ENCODE assay signal across 1 cellular context in the genomic region with DNA sequence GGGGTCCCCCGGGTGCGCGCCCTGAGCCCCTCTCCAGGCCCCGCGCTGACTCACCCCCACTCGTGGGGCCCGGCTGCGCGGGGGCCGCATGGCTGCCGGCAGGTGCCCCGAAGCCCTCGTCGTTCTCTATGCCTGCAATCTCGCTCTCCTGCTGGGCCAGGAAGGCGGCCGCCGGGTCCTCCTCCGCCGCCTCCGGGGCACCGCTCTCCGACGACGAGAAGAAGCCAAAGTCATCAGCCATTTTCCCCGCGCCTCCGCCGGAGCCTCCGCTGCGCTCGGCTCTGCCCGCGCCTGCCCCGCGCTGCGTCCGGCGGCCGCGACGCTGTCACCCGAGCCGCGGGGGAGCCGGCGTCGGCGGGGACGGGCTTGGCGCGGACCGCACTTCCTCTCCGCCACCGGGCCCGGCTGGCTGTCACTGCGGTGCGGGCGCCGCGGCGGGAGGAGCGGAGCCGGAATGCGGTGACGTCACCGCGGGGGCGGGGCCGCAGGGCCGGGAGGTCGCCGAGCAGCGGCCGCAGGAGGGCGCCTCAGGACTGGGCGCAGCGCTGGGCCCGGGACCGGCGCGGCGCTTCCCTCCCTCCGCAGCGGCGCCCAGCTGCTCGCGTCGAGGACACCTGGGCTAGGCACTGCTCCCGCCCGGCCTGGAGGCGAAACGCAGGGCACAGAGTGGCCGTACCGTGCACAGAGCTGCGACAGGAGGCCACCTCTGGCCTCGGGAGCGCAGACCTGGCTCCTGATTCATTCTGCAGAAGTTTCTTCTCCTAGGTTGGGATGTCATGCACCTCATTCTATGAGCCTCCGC.
A peak's percentile ranks its signal among the peaks of the same experiment; 100 is the strongest.
TF ChIP-seq lines count a peak whose summit lies in the region.

A gene with protein sequence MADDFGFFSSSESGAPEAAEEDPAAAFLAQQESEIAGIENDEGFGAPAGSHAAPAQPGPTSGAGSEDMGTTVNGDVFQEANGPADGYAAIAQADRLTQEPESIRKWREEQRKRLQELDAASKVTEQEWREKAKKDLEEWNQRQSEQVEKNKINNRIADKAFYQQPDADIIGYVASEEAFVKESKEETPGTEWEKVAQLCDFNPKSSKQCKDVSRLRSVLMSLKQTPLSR (minus strand): TSS at position 417 of the 802 bp plus-strand sequence. CDS start 176 bp downstream, at position 241.

TF ChIP-seq in HepG2, 621 proteins besides CTCF, POLR2A, EP300 and RAD21 (continued from another document and continues in another):
- peak; percentile 72 for TF ChIP-seq ZNF792 (CRISPR knock-in tag; IDR thresholded peaks at IDR 0.05)
- TF ChIP-seq AGO1 (IDR thresholded peaks at IDR 0.05; ENCODE audit: low read depth, low read length, poor library complexity, severe bottlenecking), result no peak
- TF ChIP-seq, protein P1, sequence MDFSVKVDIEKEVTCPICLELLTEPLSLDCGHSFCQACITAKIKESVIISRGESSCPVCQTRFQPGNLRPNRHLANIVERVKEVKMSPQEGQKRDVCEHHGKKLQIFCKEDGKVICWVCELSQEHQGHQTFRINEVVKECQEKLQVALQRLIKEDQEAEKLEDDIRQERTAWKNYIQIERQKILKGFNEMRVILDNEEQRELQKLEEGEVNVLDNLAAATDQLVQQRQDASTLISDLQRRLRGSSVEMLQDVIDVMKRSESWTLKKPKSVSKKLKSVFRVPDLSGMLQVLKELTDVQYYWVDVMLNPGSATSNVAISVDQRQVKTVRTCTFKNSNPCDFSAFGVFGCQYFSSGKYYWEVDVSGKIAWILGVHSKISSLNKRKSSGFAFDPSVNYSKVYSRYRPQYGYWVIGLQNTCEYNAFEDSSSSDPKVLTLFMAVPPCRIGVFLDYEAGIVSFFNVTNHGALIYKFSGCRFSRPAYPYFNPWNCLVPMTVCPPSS (IDR thresholded peaks at IDR 0.05), result no peak
- TF ChIP-seq, protein P2, sequence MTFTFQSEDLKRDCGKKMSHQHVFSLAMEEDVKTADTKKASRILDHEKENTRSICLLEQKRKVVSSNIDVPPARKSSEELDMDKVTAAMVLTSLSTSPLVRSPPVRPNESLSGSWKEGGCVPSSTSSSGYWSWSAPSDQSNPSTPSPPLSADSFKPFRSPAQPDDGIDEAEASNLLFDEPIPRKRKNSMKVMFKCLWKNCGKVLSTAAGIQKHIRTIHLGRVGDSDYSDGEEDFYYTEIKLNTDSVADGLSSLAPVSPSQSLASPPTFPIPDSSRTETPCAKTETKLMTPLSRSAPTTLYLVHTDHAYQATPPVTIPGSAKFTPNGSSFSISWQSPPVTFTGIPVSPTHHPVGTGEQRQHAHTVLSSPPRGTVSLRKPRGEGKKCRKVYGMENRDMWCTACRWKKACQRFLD (CRISPR knock-in tag; IDR thresholded peaks at IDR 0.05; ENCODE audit: borderline replicate concordance), result no peak
- TF ChIP-seq KDM5B (CRISPR knock-in tag; IDR thresholded peaks at IDR 0.05; ENCODE audit: borderline replicate concordance), result peak; percentile 70
- TF ChIP-seq SCMH1 (CRISPR knock-in tag; IDR thresholded peaks at IDR 0.05; ENCODE audit: borderline replicate concordance), result no peak
- TF ChIP-seq FIP1L1 (IDR thresholded peaks at IDR 0.05; ENCODE audit: borderline replicate concordance, insufficient read depth, low read depth, low read length), result no peak
- no peak for TF ChIP-seq SYNCRIP (IDR thresholded peaks at IDR 0.05; ENCODE audit: insufficient read depth, low read depth, low read length)
- no peak for TF ChIP-seq ZNF256 (CRISPR knock-in tag; conservative IDR thresholded peaks at IDR 0.05)
- TF ChIP-seq, protein P3, sequence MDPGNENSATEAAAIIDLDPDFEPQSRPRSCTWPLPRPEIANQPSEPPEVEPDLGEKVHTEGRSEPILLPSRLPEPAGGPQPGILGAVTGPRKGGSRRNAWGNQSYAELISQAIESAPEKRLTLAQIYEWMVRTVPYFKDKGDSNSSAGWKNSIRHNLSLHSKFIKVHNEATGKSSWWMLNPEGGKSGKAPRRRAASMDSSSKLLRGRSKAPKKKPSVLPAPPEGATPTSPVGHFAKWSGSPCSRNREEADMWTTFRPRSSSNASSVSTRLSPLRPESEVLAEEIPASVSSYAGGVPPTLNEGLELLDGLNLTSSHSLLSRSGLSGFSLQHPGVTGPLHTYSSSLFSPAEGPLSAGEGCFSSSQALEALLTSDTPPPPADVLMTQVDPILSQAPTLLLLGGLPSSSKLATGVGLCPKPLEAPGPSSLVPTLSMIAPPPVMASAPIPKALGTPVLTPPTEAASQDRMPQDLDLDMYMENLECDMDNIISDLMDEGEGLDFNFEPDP (CRISPR knock-in tag; conservative IDR thresholded peaks at IDR 0.05), result no peak
- TF ChIP-seq FOXA1 (IDR thresholded peaks at IDR 0.05), result no peak
- peak; percentile 28; the same call in 1 of the 2 replicates for TF ChIP-seq FOXA1 (CRISPR knock-in tag; IDR thresholded peaks at IDR 0.05)
- TF ChIP-seq HOXA3 (CRISPR knock-in tag; IDR thresholded peaks at IDR 0.05), result peak; percentile 94
- no peak for TF ChIP-seq ZNF234 (CRISPR knock-in tag; conservative IDR thresholded peaks at IDR 0.05)
- TF ChIP-seq, protein P4, sequence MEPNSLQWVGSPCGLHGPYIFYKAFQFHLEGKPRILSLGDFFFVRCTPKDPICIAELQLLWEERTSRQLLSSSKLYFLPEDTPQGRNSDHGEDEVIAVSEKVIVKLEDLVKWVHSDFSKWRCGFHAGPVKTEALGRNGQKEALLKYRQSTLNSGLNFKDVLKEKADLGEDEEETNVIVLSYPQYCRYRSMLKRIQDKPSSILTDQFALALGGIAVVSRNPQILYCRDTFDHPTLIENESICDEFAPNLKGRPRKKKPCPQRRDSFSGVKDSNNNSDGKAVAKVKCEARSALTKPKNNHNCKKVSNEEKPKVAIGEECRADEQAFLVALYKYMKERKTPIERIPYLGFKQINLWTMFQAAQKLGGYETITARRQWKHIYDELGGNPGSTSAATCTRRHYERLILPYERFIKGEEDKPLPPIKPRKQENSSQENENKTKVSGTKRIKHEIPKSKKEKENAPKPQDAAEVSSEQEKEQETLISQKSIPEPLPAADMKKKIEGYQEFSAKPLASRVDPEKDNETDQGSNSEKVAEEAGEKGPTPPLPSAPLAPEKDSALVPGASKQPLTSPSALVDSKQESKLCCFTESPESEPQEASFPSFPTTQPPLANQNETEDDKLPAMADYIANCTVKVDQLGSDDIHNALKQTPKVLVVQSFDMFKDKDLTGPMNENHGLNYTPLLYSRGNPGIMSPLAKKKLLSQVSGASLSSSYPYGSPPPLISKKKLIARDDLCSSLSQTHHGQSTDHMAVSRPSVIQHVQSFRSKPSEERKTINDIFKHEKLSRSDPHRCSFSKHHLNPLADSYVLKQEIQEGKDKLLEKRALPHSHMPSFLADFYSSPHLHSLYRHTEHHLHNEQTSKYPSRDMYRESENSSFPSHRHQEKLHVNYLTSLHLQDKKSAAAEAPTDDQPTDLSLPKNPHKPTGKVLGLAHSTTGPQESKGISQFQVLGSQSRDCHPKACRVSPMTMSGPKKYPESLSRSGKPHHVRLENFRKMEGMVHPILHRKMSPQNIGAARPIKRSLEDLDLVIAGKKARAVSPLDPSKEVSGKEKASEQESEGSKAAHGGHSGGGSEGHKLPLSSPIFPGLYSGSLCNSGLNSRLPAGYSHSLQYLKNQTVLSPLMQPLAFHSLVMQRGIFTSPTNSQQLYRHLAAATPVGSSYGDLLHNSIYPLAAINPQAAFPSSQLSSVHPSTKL (CRISPR knock-in tag; IDR thresholded peaks at IDR 0.05), result no peak
- TF ChIP-seq KDM2A (CRISPR knock-in tag; IDR thresholded peaks at IDR 0.05; ENCODE audit: borderline replicate concordance, low read depth), result peak; percentile 85
- no peak for TF ChIP-seq ZNF317 (CRISPR knock-in tag; IDR thresholded peaks at IDR 0.05)
- TF ChIP-seq, protein P5, sequence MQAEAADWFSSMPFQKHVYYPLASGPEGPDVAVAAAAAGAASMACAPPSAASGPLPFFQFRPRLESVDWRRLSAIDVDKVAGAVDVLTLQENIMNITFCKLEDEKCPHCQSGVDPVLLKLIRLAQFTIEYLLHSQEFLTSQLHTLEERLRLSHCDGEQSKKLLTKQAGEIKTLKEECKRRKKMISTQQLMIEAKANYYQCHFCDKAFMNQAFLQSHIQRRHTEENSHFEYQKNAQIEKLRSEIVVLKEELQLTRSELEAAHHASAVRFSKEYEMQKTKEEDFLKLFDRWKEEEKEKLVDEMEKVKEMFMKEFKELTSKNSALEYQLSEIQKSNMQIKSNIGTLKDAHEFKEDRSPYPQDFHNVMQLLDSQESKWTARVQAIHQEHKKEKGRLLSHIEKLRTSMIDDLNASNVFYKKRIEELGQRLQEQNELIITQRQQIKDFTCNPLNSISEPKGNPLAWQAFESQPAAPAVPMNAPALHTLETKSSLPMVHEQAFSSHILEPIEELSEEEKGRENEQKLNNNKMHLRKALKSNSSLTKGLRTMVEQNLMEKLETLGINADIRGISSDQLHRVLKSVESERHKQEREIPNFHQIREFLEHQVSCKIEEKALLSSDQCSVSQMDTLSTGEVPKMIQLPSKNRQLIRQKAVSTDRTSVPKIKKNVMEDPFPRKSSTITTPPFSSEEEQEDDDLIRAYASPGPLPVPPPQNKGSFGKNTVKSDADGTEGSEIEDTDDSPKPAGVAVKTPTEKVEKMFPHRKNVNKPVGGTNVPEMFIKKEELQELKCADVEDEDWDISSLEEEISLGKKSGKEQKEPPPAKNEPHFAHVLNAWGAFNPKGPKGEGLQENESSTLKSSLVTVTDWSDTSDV (CRISPR knock-in tag; IDR thresholded peaks at IDR 0.05), result no peak; the same call in 1 of the 2 replicates
- TF ChIP-seq ZBTB7A (CRISPR knock-in tag; IDR thresholded peaks at IDR 0.05), result peak; percentile 80; the same call in 1 of the 2 replicates
- TF ChIP-seq, protein P6, sequence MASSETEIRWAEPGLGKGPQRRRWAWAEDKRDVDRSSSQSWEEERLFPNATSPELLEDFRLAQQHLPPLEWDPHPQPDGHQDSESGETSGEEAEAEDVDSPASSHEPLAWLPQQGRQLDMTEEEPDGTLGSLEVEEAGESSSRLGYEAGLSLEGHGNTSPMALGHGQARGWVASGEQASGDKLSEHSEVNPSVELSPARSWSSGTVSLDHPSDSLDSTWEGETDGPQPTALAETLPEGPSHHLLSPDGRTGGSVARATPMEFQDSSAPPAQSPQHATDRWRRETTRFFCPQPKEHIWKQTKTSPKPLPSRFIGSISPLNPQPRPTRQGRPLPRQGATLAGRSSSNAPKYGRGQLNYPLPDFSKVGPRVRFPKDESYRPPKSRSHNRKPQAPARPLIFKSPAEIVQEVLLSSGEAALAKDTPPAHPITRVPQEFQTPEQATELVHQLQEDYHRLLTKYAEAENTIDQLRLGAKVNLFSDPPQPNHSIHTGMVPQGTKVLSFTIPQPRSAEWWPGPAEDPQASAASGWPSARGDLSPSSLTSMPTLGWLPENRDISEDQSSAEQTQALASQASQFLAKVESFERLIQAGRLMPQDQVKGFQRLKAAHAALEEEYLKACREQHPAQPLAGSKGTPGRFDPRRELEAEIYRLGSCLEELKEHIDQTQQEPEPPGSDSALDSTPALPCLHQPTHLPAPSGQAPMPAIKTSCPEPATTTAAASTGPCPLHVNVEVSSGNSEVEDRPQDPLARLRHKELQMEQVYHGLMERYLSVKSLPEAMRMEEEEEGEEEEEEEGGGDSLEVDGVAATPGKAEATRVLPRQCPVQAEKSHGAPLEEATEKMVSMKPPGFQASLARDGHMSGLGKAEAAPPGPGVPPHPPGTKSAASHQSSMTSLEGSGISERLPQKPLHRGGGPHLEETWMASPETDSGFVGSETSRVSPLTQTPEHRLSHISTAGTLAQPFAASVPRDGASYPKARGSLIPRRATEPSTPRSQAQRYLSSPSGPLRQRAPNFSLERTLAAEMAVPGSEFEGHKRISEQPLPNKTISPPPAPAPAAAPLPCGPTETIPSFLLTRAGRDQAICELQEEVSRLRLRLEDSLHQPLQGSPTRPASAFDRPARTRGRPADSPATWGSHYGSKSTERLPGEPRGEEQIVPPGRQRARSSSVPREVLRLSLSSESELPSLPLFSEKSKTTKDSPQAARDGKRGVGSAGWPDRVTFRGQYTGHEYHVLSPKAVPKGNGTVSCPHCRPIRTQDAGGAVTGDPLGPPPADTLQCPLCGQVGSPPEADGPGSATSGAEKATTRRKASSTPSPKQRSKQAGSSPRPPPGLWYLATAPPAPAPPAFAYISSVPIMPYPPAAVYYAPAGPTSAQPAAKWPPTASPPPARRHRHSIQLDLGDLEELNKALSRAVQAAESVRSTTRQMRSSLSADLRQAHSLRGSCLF (CRISPR knock-in tag; IDR thresholded peaks at IDR 0.05; ENCODE audit: borderline replicate concordance), result no peak
- peak; percentile 82 for TF ChIP-seq ERF (CRISPR knock-in tag; IDR thresholded peaks at IDR 0.05)
- TF ChIP-seq DMAP1 (CRISPR knock-in tag; IDR thresholded peaks at IDR 0.05), result no peak
- TF ChIP-seq TOPORS (CRISPR knock-in tag; IDR thresholded peaks at IDR 0.05), result peak; percentile 64; the same call in 1 of the 2 replicates
- TF ChIP-seq FOSL2 (CRISPR knock-in tag; IDR thresholded peaks at IDR 0.05), result peak; percentile 58; the same call in 1 of the 2 replicates
- 0 out of 2 replicates have a peak, but pooled peaks have one; percentile 34 for TF ChIP-seq ZBTB3 (CRISPR knock-in tag; IDR thresholded peaks at IDR 0.05; ENCODE audit: borderline replicate concordance, low read depth)
- TF ChIP-seq, protein P7, sequence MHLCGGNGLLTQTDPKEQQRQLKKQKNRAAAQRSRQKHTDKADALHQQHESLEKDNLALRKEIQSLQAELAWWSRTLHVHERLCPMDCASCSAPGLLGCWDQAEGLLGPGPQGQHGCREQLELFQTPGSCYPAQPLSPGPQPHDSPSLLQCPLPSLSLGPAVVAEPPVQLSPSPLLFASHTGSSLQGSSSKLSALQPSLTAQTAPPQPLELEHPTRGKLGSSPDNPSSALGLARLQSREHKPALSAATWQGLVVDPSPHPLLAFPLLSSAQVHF (CRISPR knock-in tag; IDR thresholded peaks at IDR 0.05), result no peak
- TF ChIP-seq ZNF543 (CRISPR knock-in tag; IDR thresholded peaks at IDR 0.05), result 0 out of 2 replicates have a peak, but pooled peaks have one; percentile 32
- TF ChIP-seq PHF21A (CRISPR knock-in tag; IDR thresholded peaks at IDR 0.05), result no peak; the same call in 1 of the 2 replicates
- peak; percentile 82; the same call in 2 of the 3 replicates for TF ChIP-seq MXI1 (IDR thresholded peaks at IDR 0.05; ENCODE audit: borderline replicate concordance, low read depth, low read length)
- TF ChIP-seq NR2F2 (IDR thresholded peaks at IDR 0.05; ENCODE audit: borderline replicate concordance, low read depth), result no peak; the same call in 1 of the 2 replicates
- TF ChIP-seq ZNF773 (CRISPR knock-in tag; IDR thresholded peaks at IDR 0.05; ENCODE audit: borderline replicate concordance), result no peak
- TF ChIP-seq ZNF737 (CRISPR knock-in tag; IDR thresholded peaks at IDR 0.05; ENCODE audit: borderline replicate concordance), result no peak
- TF ChIP-seq, protein P8, sequence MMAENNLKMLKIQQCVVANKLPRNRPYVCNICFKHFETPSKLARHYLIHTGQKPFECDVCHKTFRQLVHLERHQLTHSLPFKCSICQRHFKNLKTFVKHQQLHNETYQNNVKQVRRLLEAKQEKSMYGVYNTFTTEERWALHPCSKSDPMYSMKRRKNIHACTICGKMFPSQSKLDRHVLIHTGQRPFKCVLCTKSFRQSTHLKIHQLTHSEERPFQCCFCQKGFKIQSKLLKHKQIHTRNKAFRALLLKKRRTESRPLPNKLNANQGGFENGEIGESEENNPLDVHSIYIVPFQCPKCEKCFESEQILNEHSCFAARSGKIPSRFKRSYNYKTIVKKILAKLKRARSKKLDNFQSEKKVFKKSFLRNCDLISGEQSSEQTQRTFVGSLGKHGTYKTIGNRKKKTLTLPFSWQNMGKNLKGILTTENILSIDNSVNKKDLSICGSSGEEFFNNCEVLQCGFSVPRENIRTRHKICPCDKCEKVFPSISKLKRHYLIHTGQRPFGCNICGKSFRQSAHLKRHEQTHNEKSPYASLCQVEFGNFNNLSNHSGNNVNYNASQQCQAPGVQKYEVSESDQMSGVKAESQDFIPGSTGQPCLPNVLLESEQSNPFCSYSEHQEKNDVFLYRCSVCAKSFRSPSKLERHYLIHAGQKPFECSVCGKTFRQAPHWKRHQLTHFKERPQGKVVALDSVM (CRISPR knock-in tag; IDR thresholded peaks at IDR 0.05), result peak; percentile 73
- TF ChIP-seq ZNF75D (CRISPR knock-in tag; IDR thresholded peaks at IDR 0.05; ENCODE audit: borderline replicate concordance), result no peak
- TF ChIP-seq CREB1 (IDR thresholded peaks at IDR 0.05), result peak; percentile 99
- TF ChIP-seq CREB1 (CRISPR knock-in tag; IDR thresholded peaks at IDR 0.05), result no peak
- TF ChIP-seq NFE2 (CRISPR knock-in tag; IDR thresholded peaks at IDR 0.05), result no peak
- TF ChIP-seq MEIS1 (CRISPR knock-in tag; IDR thresholded peaks at IDR 0.05; ENCODE audit: borderline replicate concordance), result peak; percentile 57; the same call in 1 of the 2 replicates
